1 cellular context compared by ENCODE assay signal in the genomic region with DNA sequence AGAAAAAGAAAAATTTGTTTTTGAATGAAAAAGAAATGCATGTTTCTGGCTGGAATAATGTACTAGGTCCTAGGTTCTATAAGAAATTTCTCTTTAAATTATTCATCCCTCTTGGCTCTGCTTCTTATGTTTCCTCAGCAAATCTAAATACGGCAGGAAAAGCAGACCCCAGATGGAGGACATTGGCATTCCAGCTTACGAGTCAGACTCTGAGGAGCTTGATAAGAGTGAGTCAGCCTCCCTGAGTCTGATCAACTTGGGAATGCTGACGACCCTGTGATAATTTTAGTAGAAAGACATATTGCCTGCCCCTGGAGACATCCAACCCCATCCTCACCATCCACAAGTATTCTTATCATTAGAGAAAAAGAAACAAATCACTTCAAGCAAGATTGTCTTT.
A peak's percentile ranks its signal among the peaks of the same experiment; 100 is the strongest.
TF ChIP-seq lines count a peak whose summit lies in the region.

No MANE protein-coding gene starts in this region.

TF ChIP-seq in HCT116, 20 proteins besides CTCF, POLR2A, EP300 and RAD21:
- TF ChIP-seq JUND (IDR thresholded peaks at IDR 0.05) (peak; percentile 25), FOSL1 (IDR thresholded peaks at IDR 0.05; ENCODE audit: low read depth) (no peak; the same call in 1 of the 2 replicates)
